Comparison of ENCODE assay signal across 10 cellular contexts in genomic region chr19:5693195-5694166, GRCh38.
DNase-seq lines count a peak whose midpoint lies in the region; ATAC-seq and TF ChIP-seq lines count a peak whose summit lies in the region.
"Had no signal": no experiment of that assay in that cellular context is flagged by ENCODE, and none has a peak within 500 bp of the region (broad histone marks: within the 10 kb centered on the region; RNA-seq: fewer than 3 reads in every experiment).

No MANE protein-coding gene starts in this region.

- no peaks in the 10 kb centered on the region for H3K9me3 ChIP-seq in OCI-LY1 (ENCODE audit: low read length)

- no peak overlapping the region for H2AFZ ChIP-seq in OCI-LY1 (ENCODE audit: low read length)

- no peaks in the 10 kb centered on the region for H3K9me2 ChIP-seq in OCI-LY1 (ENCODE audit: low read depth, low read length)

- CTCF ChIA-PET in activated naive CD4-positive, alpha-beta T cell treated with anti-CD3 and anti-CD28 coated beads, Interleukin-2, amount 10 ng/mL, durations not matched to agents 7 days and 5 days (lab: Charles Lee), result no interaction called here

- TF ChIP-seq CTCF in OCI-LY1 (IDR thresholded peaks at IDR 0.05; ENCODE audit: low read length) (no peak), coronary artery (IDR thresholded peaks at IDR 0.05) (no peak)

- no peaks in the 10 kb centered on the region for H3F3A ChIP-seq in OCI-LY1 (ENCODE audit: insufficient read depth, low read length)

- peaks cover 41% of the 10 kb centered on the region for H3K36me3 Mint-ChIP-seq in activated naive CD4-positive, alpha-beta T cell treated with anti-CD3 and anti-CD28 coated beads, Interleukin-2, amount 10 ng/mL, durations not matched to agents 7 days and 5 days
- H3K36me3 Mint-ChIP-seq in stimulated activated naive B cell treated with anti-CD40 and anti-IgM and Interleukin-4, amounts not matched to agents 10 μg/mL and 1 μg/mL and 100 μg/mL, for 72 hours, result peaks cover 46 to 65% of the 10 kb centered on the region in 2 donors

- H3K4me3 ChIP-seq in OCI-LY1 (ENCODE audit: low read depth, low read length, poor library complexity, severe bottlenecking) (peak overlapping the region; percentile 99), coronary artery (no peak overlapping the region)

- H3K9ac ChIP-seq in OCI-LY1 (ENCODE audit: low read length), result no peak overlapping the region; the same call in 1 of the 2 replicates

- H3K36me3 ChIP-seq in OCI-LY1 (ENCODE audit: insufficient read depth, low read length), result peaks cover 81% of the 10 kb centered on the region

- peaks cover 8% of the 10 kb centered on the region for H3K27me3 Mint-ChIP-seq in activated naive CD4-positive, alpha-beta T cell treated with anti-CD3 and anti-CD28 coated beads, Interleukin-2, amount 10 ng/mL, durations not matched to agents 7 days and 5 days
- no peaks in the 10 kb centered on the region for H3K27me3 Mint-ChIP-seq in stimulated activated naive B cell treated with anti-CD40 and anti-IgM and Interleukin-4, amounts not matched to agents 10 μg/mL and 1 μg/mL and 100 μg/mL, for 72 hours

- no peaks in the 10 kb centered on the region for H4K20me1 ChIP-seq in OCI-LY1 (ENCODE audit: insufficient read depth, low read length)

- ATAC-seq in stimulated activated naive B cell treated with anti-CD40 and anti-IgM and Interleukin-4, amounts not matched to agents 10 μg/mL and 1 μg/mL and 100 μg/mL, for 72 hours (replicated peaks), result no peak
- ATAC-seq in HG02981 (IDR thresholded peaks at IDR 0.05; ENCODE audit: unreplicated experiment) (no peak), GM19324 (IDR thresholded peaks at IDR 0.05; ENCODE audit: low FRiP score, unreplicated experiment) (no peak)
- ATAC-seq: activated CD4-positive, CD25-positive, alpha-beta regulatory T cell treated with anti-CD3 and anti-CD28 coated beads, Interleukin-2, amount 50 U/mL, for 24 hours had no signal

- peaks cover 39% of the 10 kb centered on the region for H3K4me1 ChIP-seq in OCI-LY1 (ENCODE audit: insufficient read depth, low read length, severe bottlenecking)

- no peaks in the 10 kb centered on the region for H3K9me3 Mint-ChIP-seq in activated naive CD4-positive, alpha-beta T cell treated with anti-CD3 and anti-CD28 coated beads, Interleukin-2, amount 10 ng/mL, durations not matched to agents 7 days and 5 days
- no peaks in the 10 kb centered on the region for H3K9me3 Mint-ChIP-seq in stimulated activated naive B cell treated with anti-CD40 and anti-IgM and Interleukin-4, amounts not matched to agents 10 μg/mL and 1 μg/mL and 100 μg/mL, for 72 hours

- no peak overlapping the region for H3K4me3 Mint-ChIP-seq in activated naive CD4-positive, alpha-beta T cell treated with anti-CD3 and anti-CD28 coated beads, Interleukin-2, amount 10 ng/mL, durations not matched to agents 7 days and 5 days
- H3K4me3 Mint-ChIP-seq in stimulated activated naive B cell treated with anti-CD40 and anti-IgM and Interleukin-4, amounts not matched to agents 10 μg/mL and 1 μg/mL and 100 μg/mL, for 72 hours, result peak overlapping the region; percentile 52 to 97

- H3K4me1 Mint-ChIP-seq in activated naive CD4-positive, alpha-beta T cell treated with anti-CD3 and anti-CD28 coated beads, Interleukin-2, amount 10 ng/mL, durations not matched to agents 7 days and 5 days, result peaks cover 29% of the 10 kb centered on the region
- peaks cover 35 to 69% of the 10 kb centered on the region in 2 donors for H3K4me1 Mint-ChIP-seq in stimulated activated naive B cell treated with anti-CD40 and anti-IgM and Interleukin-4, amounts not matched to agents 10 μg/mL and 1 μg/mL and 100 μg/mL, for 72 hours

- H3K79me2 ChIP-seq in OCI-LY1 (ENCODE audit: insufficient read depth, low read length), result peaks cover 32% of the 10 kb centered on the region

- H3K4me2 ChIP-seq in OCI-LY1 (ENCODE audit: low read length), result peak overlapping the region; percentile 68; the same call in 1 of the 2 replicates

- no peaks in the 10 kb centered on the region for H3K27me3 ChIP-seq in OCI-LY1 (ENCODE audit: insufficient read depth, low read length)

- no peak overlapping the region for H3K27ac ChIP-seq in OCI-LY1 (ENCODE audit: low read depth, low read length, poor library complexity, severe bottlenecking)
- H3K27ac ChIP-seq in coronary artery, result no peak overlapping the region

- peak; percentile 18 for DNase-seq in activated naive CD4-positive, alpha-beta T cell treated with Interleukin-2 at 50 U/mL for 16 hours
- DNase-seq in activated naive CD4-positive, alpha-beta T cell treated with anti-CD3 and anti-CD28 coated beads, Interleukin-2, amount 10 ng/mL, durations not matched to agents 7 days and 5 days, result no peak
- DNase-seq in coronary artery (ENCODE audit: low spot score) (peak; percentile 72), cerebellar nuclear complex (lab: John Stamatoyannopoulos, UW) (no peak)
- no peak for DNase-seq in stimulated activated naive B cell treated with anti-CD40 and anti-IgM and Interleukin-4, amounts not matched to agents 10 μg/mL and 1 μg/mL and 100 μg/mL, for 72 hours
- DNase-seq: NCI-H748 treated with DMSO at 0.1 percent for 48 hours had no signal

- no peak overlapping the region for H3K27ac Mint-ChIP-seq in activated naive CD4-positive, alpha-beta T cell treated with anti-CD3 and anti-CD28 coated beads, Interleukin-2, amount 10 ng/mL, durations not matched to agents 7 days and 5 days
- H3K27ac Mint-ChIP-seq in stimulated activated naive B cell treated with anti-CD40 and anti-IgM and Interleukin-4, amounts not matched to agents 10 μg/mL and 1 μg/mL and 100 μg/mL, for 72 hours, result peak overlapping the region; percentile 99

Comparison
In these comparisons a context has a peak if more than half of its experiments do, and no peak if none do; other contexts are left out.
1. DNase-seq: peak in activated naive CD4-positive, alpha-beta T cell treated with Interleukin-2 at 50 U/mL for 16 hours (single experiment) and coronary artery (single experiment); none in activated naive CD4-positive, alpha-beta T cell treated with anti-CD3 and anti-CD28 coated beads, Interleukin-2, amount 10 ng/mL, durations not matched to agents 7 days and 5 days (single experiment), stimulated activated naive B cell treated with anti-CD40 and anti-IgM and Interleukin-4, amounts not matched to agents 10 μg/mL and 1 μg/mL and 100 μg/mL, for 72 hours (single experiment) and cerebellar nuclear complex (0 of 2).